19 cellular contexts compared by ENCODE assay signal in the genomic region with DNA sequence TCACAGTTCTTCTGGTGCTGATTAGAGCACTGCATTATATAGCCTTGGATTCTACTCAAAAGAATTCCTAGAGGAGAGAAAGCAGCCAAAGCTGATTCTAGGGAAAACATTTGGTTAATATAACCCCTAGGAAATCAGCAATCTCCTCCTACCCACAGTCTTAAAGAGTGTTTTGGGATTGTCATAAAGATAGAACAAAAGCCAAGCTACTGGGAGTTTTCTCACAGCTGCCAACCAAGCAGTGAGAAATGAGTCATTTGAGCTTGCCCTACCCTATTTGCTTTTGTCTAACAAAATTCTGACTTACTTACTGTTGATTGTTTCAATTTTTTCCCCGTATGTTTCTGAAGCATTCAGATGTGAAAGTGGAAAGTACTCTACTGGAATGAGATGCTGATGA.
DNase-seq lines count a peak whose midpoint lies in the region; TF ChIP-seq lines count a peak whose summit lies in the region.
"Had no signal": no experiment of that assay in that cellular context is flagged by ENCODE, and none has a peak within 500 bp of the region (broad histone marks: within the 10 kb centered on the region; RNA-seq: fewer than 3 reads in every experiment).

No MANE protein-coding gene starts in this region.

- no peaks in the 10 kb centered on the region for H3K36me3 ChIP-seq in mammary epithelial cell (ENCODE audit: insufficient read depth, low read length)
- H3K36me3 ChIP-seq: left ventricle myocardium inferior had no signal

- DNase-seq in MCF 10A (ENCODE audit: unreplicated experiment) (peak; percentile 36), mammary epithelial cell (no peak), epithelial cell of esophagus (ENCODE audit: low read depth) (peak; percentile 35), myocyte (ENCODE audit: low read depth) (peak; percentile 16), dedifferentiated amniotic fluid mesenchymal stem cell (ENCODE audit: extremely low spot score) (no peak), Calu3 (no peak), SKM-1 (lab: John Stamatoyannopoulos, UW; ENCODE audit: unreplicated experiment) (no peak)
- no peak for DNase-seq in activated CD4-positive, alpha-beta T cell treated with anti-CD3 and anti-CD28 coated beads, Interleukin-2, amount 50 U/mL, for 48 hours
- DNase-seq: 8988T; activated CD4-positive, alpha-beta T cell treated with anti-CD3 and anti-CD28 coated beads, Interleukin-2, amount 10 ng/mL, durations not matched to agents 7 days and 5 days; activated CD8-positive, alpha-beta memory T cell treated with anti-CD3 and anti-CD28 coated beads, Interleukin-2, amount 50 U/mL, for 48 hours; activated effector memory CD4-positive, alpha-beta T cell treated with Interleukin-2 at 50 U/mL for 16 hours; activated naive CD8-positive, alpha-beta T cell treated with anti-CD3 and anti-CD28 coated beads, Interleukin-2, amount 50 U/mL, for 24 hours; erythroblast; left ventricle myocardium inferior; NCI-H1092; NCI-H2081; NCI-H524 treated with DMSO at 0.1 percent for 48 hours had no signal

- H3K79me2 ChIP-seq in mammary epithelial cell (ENCODE audit: insufficient read depth, low read length) = no peaks in the 10 kb centered on the region

- H3K27ac Mint-ChIP-seq in MCF 10A (ENCODE audit: low read depth, unreplicated experiment) = no peak overlapping the region
- no peak overlapping the region for H3K27ac Mint-ChIP-seq in Calu3 (ENCODE audit: unreplicated experiment)
- H3K27ac Mint-ChIP-seq: activated CD4-positive, alpha-beta T cell treated with anti-CD3 and anti-CD28 coated beads, Interleukin-2, amount 10 ng/mL, durations not matched to agents 7 days and 5 days; activated naive CD8-positive, alpha-beta T cell treated with anti-CD3 and anti-CD28 coated beads, Interleukin-2, amount 50 U/mL, for 24 hours had no signal

- no peak overlapping the region for H3K4me3 Mint-ChIP-seq in MCF 10A (ENCODE audit: unreplicated experiment)
- no peak overlapping the region for H3K4me3 Mint-ChIP-seq in Calu3 (ENCODE audit: low read depth, unreplicated experiment)
- H3K4me3 Mint-ChIP-seq: activated CD4-positive, alpha-beta T cell treated with anti-CD3 and anti-CD28 coated beads, Interleukin-2, amount 10 ng/mL, durations not matched to agents 7 days and 5 days; activated naive CD8-positive, alpha-beta T cell treated with anti-CD3 and anti-CD28 coated beads, Interleukin-2, amount 50 U/mL, for 24 hours had no signal

- no peaks in the 10 kb centered on the region for H3K27me3 ChIP-seq in mammary epithelial cell (ENCODE audit: insufficient read depth, low read length)

- POLR2A ChIA-PET in MCF 10A (lab: Yijun Ruan, JAX) = no interaction called here

- H3K36me3 Mint-ChIP-seq in MCF 10A (ENCODE audit: insufficient read depth, unreplicated experiment) (no peaks in the 10 kb centered on the region), Calu3 (ENCODE audit: insufficient read depth, unreplicated experiment) (no peaks in the 10 kb centered on the region)

- H3K9me3 ChIP-seq in mammary epithelial cell (replicated peaks; ENCODE audit: insufficient read depth, low read length) = no peaks in the 10 kb centered on the region
- H3K9me3 ChIP-seq: left ventricle myocardium inferior had no signal

- 50% methylated on average over 1 of the region's 1 CpG for WGBS in mammary epithelial cell (ENCODE audit: low coverage, missing lambda C conversion rate)

- no peak overlapping the region for H3K4me2 ChIP-seq in mammary epithelial cell (ENCODE audit: insufficient read depth, low read depth, low read length)

- no peaks in the 10 kb centered on the region for H4K20me1 ChIP-seq in mammary epithelial cell (ENCODE audit: insufficient read depth, low read length)

- TF ChIP-seq CTCF in MCF 10A (IDR thresholded peaks at IDR 0.05; ENCODE audit: unreplicated experiment) (no peak), mammary epithelial cell (conservative IDR thresholded peaks at IDR 0.05 in 1 of 2, IDR thresholded peaks at IDR 0.05 in 1 of 2; ENCODE audit: extremely low read depth in 1 of 2, insufficient read depth in 1 of 2, low read depth in 1 of 2, low read length in 2 of 2) (no peak), epithelial cell of esophagus (IDR thresholded peaks at IDR 0.05; ENCODE audit: insufficient read depth, low read depth, low read length, missing control alignments) (no peak), Calu3 (IDR thresholded peaks at IDR 0.05; ENCODE audit: unreplicated experiment) (no peak)

- in situ Hi-C loops in mammary epithelial cell (cut with MboI; ENCODE audit: low sequenced_read_pairs in 2 of 2) = no loop called here

- H3K9me3 Mint-ChIP-seq in MCF 10A (ENCODE audit: unreplicated experiment) (peaks cover 6% of the 10 kb centered on the region), Calu3 (ENCODE audit: low read depth, unreplicated experiment) (no peaks in the 10 kb centered on the region)
- H3K9me3 Mint-ChIP-seq: activated CD4-positive, alpha-beta T cell treated with anti-CD3 and anti-CD28 coated beads, Interleukin-2, amount 10 ng/mL, durations not matched to agents 7 days and 5 days; activated naive CD8-positive, alpha-beta T cell treated with anti-CD3 and anti-CD28 coated beads, Interleukin-2, amount 50 U/mL, for 24 hours had no signal

- no peak overlapping the region for H3K9ac ChIP-seq in mammary epithelial cell (ENCODE audit: insufficient read depth, low read length)

- intact Hi-C loops in MCF 10A (cut with micrococcal nuclease) (no loop called here), mammary epithelial cell (cut with micrococcal nuclease) (no loop called here), Calu3 (cut with micrococcal nuclease; ENCODE audit: unreplicated experiment) (no loop called here)

- H3K4me3 ChIP-seq in mammary epithelial cell (replicated peaks in 1 of 3; ENCODE audit: insufficient read depth in 1 of 3, low read depth in 2 of 3, low read length in 3 of 3) = no peak overlapping the region
- no peak overlapping the region for H3K4me3 ChIP-seq in epithelial cell of esophagus (ENCODE audit: low read length)
- H3K4me3 ChIP-seq: left ventricle myocardium inferior had no signal

- H3K4me1 ChIP-seq in mammary epithelial cell (ENCODE audit: insufficient read depth, low read length) = no peaks in the 10 kb centered on the region
- H3K4me1 ChIP-seq: left ventricle myocardium inferior had no signal

- H3K27me3 Mint-ChIP-seq in MCF 10A (ENCODE audit: insufficient read depth, unreplicated experiment) = no peaks in the 10 kb centered on the region
- no peaks in the 10 kb centered on the region for H3K27me3 Mint-ChIP-seq in Calu3 (ENCODE audit: unreplicated experiment)
- H3K27me3 Mint-ChIP-seq: activated naive CD8-positive, alpha-beta T cell treated with anti-CD3 and anti-CD28 coated beads, Interleukin-2, amount 50 U/mL, for 24 hours had no signal

- no peak overlapping the region for H2AFZ ChIP-seq in mammary epithelial cell (ENCODE audit: low read depth, low read length)

- H3K27ac ChIP-seq in mammary epithelial cell (ENCODE audit: insufficient read depth, low read depth, low read length) = no peak overlapping the region
- H3K27ac ChIP-seq: C4-2B, left ventricle myocardium inferior had no signal

- no TSS peak for BruUV-seq in MCF 10A (replicated peaks; lab: Mats Ljungman, UMichigan)
- BruUV-seq in mammary epithelial cell (replicated peaks; lab: Mats Ljungman, UMichigan) = no TSS peak
- no TSS peak for BruUV-seq in Calu3 (replicated peaks; lab: Mats Ljungman, UMichigan)

- CTCF ChIA-PET in MCF 10A (lab: Yijun Ruan, JAX) (interaction anchor here (0.6 to 1.7 kb wide), 2 partner anchors 23 to 37 kb away, joined by 3 to 12 read pairs; no protein-coding TSS in a partner anchor), mammary epithelial cell (lab: Charles Lee; ENCODE audit: low non-redundant PET) (no interaction called here), Calu3 (lab: Charles Lee) (no interaction called here)

- dilution Hi-C loops in mammary epithelial cell (cut with HindIII; ENCODE audit: low sequenced_read_pairs) = no loop called here

- no peaks in the 10 kb centered on the region for H3K4me1 Mint-ChIP-seq in MCF 10A (ENCODE audit: insufficient read depth, unreplicated experiment)
- no peaks in the 10 kb centered on the region for H3K4me1 Mint-ChIP-seq in Calu3 (ENCODE audit: low read depth, unreplicated experiment)
- H3K4me1 Mint-ChIP-seq: activated CD4-positive, alpha-beta T cell treated with anti-CD3 and anti-CD28 coated beads, Interleukin-2, amount 10 ng/mL, durations not matched to agents 7 days and 5 days; activated naive CD8-positive, alpha-beta T cell treated with anti-CD3 and anti-CD28 coated beads, Interleukin-2, amount 50 U/mL, for 24 hours had no signal

Comparison
In these comparisons a context has a peak if more than half of its experiments do, and no peak if none do; other contexts are left out.
1. DNase-seq: peak in MCF 10A (single experiment), epithelial cell of esophagus (single experiment) and myocyte (single experiment); none in mammary epithelial cell (single experiment), dedifferentiated amniotic fluid mesenchymal stem cell (single experiment), Calu3 (single experiment), activated CD4-positive, alpha-beta T cell treated with anti-CD3 and anti-CD28 coated beads, Interleukin-2, amount 50 U/mL, for 48 hours (0 of 2) and SKM-1 (single experiment).